In the genomic region with DNA sequence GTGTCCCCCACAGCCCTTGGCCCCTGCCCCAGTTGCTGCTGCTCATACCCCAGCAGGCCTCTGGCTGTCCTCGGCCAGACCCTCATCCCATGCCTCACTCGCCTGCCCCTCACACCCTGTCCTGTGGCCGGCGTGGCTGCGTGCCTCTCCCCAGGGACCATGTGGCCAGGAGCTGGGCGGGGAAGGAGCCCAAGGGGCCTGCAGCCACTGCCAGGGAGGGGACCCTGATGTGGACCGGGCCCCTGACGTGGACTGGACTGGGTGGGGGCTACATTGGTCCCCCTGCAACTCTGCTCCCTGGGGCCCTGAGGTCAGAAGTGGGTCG, we compare ENCODE assay signal across 17 cellular contexts. TPM values are rescaled to one million over a fixed set of nuclear protein-coding genes. Genes with fewer than 3 reads are reported as not detected.
DNase-seq lines count a peak whose midpoint lies in the region; ATAC-seq and TF ChIP-seq lines count a peak whose summit lies in the region.
"Had no signal": no experiment of that assay in that cellular context is flagged by ENCODE, and none has a peak within 500 bp of the region (broad histone marks: within the 10 kb centered on the region; RNA-seq: fewer than 3 reads in every experiment).

No MANE protein-coding gene starts in this region.

- TF ChIP-seq CTCF in right atrium auricular region (IDR thresholded peaks at IDR 0.05) (no peak), neural crest cell (conservative IDR thresholded peaks at IDR 0.05) (no peak)

- intact Hi-C loops in Right ventricle myocardium superior (cut with DNase I), result no loop called here
- intact Hi-C loops in activated CD4-positive, alpha-beta T cell treated with anti-CD3 and anti-CD28 coated beads, Interleukin-2, amount 10 ng/mL, durations not matched to agents 24 days and 14 days (cut with micrococcal nuclease), result no loop called here

- no peaks in the 10 kb centered on the region for H3K36me3 Mint-ChIP-seq in activated T-helper 17 cell treated with anti-CD3 and anti-CD28 coated beads, Interleukin-2, amount 50 U/mL, for 72 hours (ENCODE audit: low read depth)
- H3K36me3 Mint-ChIP-seq in neural crest cell (ENCODE audit: low read depth), result no peaks in the 10 kb centered on the region
- no peaks in the 10 kb centered on the region for H3K36me3 Mint-ChIP-seq in activated CD4-positive, alpha-beta T cell treated with anti-CD3 and anti-CD28 coated beads, Interleukin-2, amount 10 ng/mL, durations not matched to agents 24 days and 14 days (ENCODE audit: low read depth)

- peaks cover 5% of the 10 kb centered on the region for H3K4me1 Mint-ChIP-seq in activated T-helper 17 cell treated with anti-CD3 and anti-CD28 coated beads, Interleukin-2, amount 50 U/mL, for 72 hours
- H3K4me1 Mint-ChIP-seq in neural crest cell, result peaks cover 20% of the 10 kb centered on the region
- peaks cover 11% of the 10 kb centered on the region for H3K4me1 Mint-ChIP-seq in activated CD4-positive, alpha-beta T cell treated with anti-CD3 and anti-CD28 coated beads, Interleukin-2, amount 10 ng/mL, durations not matched to agents 24 days and 14 days

- no peaks in the 10 kb centered on the region for H3K27me3 ChIP-seq in right atrium auricular region

- no peaks in the 10 kb centered on the region for H3K9me3 Mint-ChIP-seq in activated T-helper 17 cell treated with anti-CD3 and anti-CD28 coated beads, Interleukin-2, amount 50 U/mL, for 72 hours
- H3K9me3 Mint-ChIP-seq in neural crest cell, result no peaks in the 10 kb centered on the region
- H3K9me3 Mint-ChIP-seq in activated CD4-positive, alpha-beta T cell treated with anti-CD3 and anti-CD28 coated beads, Interleukin-2, amount 10 ng/mL, durations not matched to agents 24 days and 14 days, result no peaks in the 10 kb centered on the region
- H3K9me3 Mint-ChIP-seq: CD14-positive monocyte had no signal

- DNase-seq in right atrium auricular region (ENCODE audit: low spot score), result no peak
- DNase-seq in Right ventricle myocardium superior, result no peak
- DNase-seq in neural crest cell (ENCODE audit: low read depth, low spot score), result no peak
- DNase-seq in activated CD4-positive, alpha-beta T cell treated with anti-CD3 and anti-CD28 coated beads, Interleukin-2, amount 10 ng/mL, durations not matched to agents 24 days and 14 days, result no peak
- DNase-seq in anterior cingulate cortex (lab: John Stamatoyannopoulos, UW), result no peak
- no peak for DNase-seq in cerebellum (ENCODE audit: low spot score)
- DNase-seq: COR-L47, DMS153, GOT3, NCI-H1048, NCI-H146, NCI-H2081, NCI-H774, PC-9 had no signal

- H3K4me3 ChIP-seq in right atrium auricular region, result no peak overlapping the region
- H3K4me3 ChIP-seq: A549, PC-9 had no signal

- peaks cover 0 to 100% of the 10 kb centered on the region in 2 donors for H3K4me1 ChIP-seq in right atrium auricular region

- no peaks in the 10 kb centered on the region for H3K9me3 ChIP-seq in right atrium auricular region
- H3K9me3 ChIP-seq: A549 had no signal

- H3K27ac ChIP-seq in right atrium auricular region, result peak overlapping the region; percentile 29 to 85
- H3K27ac ChIP-seq: A549, PC-9 had no signal

- no peak overlapping the region for H3K4me3 Mint-ChIP-seq in activated T-helper 17 cell treated with anti-CD3 and anti-CD28 coated beads, Interleukin-2, amount 50 U/mL, for 72 hours
- H3K4me3 Mint-ChIP-seq in neural crest cell, result no peak overlapping the region
- no peak overlapping the region for H3K4me3 Mint-ChIP-seq in activated CD4-positive, alpha-beta T cell treated with anti-CD3 and anti-CD28 coated beads, Interleukin-2, amount 10 ng/mL, durations not matched to agents 24 days and 14 days
- H3K4me3 Mint-ChIP-seq: CD14-positive monocyte had no signal

- no peaks in the 10 kb centered on the region for H3K36me3 ChIP-seq in right atrium auricular region

- no peak for ATAC-seq in Right ventricle myocardium superior (ENCODE audit: poor library complexity)
- no peak for ATAC-seq in activated T-helper 17 cell treated with anti-CD3 and anti-CD28 coated beads, Interleukin-2, amount 50 U/mL, for 72 hours (replicated peaks)

- H3K27ac Mint-ChIP-seq in activated T-helper 17 cell treated with anti-CD3 and anti-CD28 coated beads, Interleukin-2, amount 50 U/mL, for 72 hours, result peak overlapping the region; percentile 52
- H3K27ac Mint-ChIP-seq in neural crest cell (ENCODE audit: unreplicated experiment), result peak overlapping the region; percentile 50
- no peak overlapping the region for H3K27ac Mint-ChIP-seq in activated CD4-positive, alpha-beta T cell treated with anti-CD3 and anti-CD28 coated beads, Interleukin-2, amount 10 ng/mL, durations not matched to agents 24 days and 14 days

- H3K27me3 Mint-ChIP-seq in activated T-helper 17 cell treated with anti-CD3 and anti-CD28 coated beads, Interleukin-2, amount 50 U/mL, for 72 hours, result no peaks in the 10 kb centered on the region
- no peaks in the 10 kb centered on the region for H3K27me3 Mint-ChIP-seq in neural crest cell (ENCODE audit: low read depth)
- no peaks in the 10 kb centered on the region for H3K27me3 Mint-ChIP-seq in activated CD4-positive, alpha-beta T cell treated with anti-CD3 and anti-CD28 coated beads, Interleukin-2, amount 10 ng/mL, durations not matched to agents 24 days and 14 days

RNA-seq across cellular contexts. Expression of a gene that starts 10.9 kb away (rescaled TPM):
- total RNA-seq in right atrium auricular region (10 to 100 TPM; 19.3 to 20.4 TPM), Right ventricle myocardium superior (58.6 TPM), neural crest cell (118 and 121 TPM in 2 replicates), cerebellum (10.5 TPM)
- total RNA-seq in activated T-helper 17 cell treated with anti-CD3 and anti-CD28 coated beads, Interleukin-2, amount 50 U/mL, for 72 hours, result 10 to 100 TPM; 34.7 to 38.7 TPM
- 91.3 and 96.1 TPM in 2 replicates for total RNA-seq in activated CD4-positive, alpha-beta T cell treated with anti-CD3 and anti-CD28 coated beads, Interleukin-2, amount 10 ng/mL, durations not matched to agents 24 days and 14 days
